ENCODE assay signal across 1 cellular context in the genomic region with DNA sequence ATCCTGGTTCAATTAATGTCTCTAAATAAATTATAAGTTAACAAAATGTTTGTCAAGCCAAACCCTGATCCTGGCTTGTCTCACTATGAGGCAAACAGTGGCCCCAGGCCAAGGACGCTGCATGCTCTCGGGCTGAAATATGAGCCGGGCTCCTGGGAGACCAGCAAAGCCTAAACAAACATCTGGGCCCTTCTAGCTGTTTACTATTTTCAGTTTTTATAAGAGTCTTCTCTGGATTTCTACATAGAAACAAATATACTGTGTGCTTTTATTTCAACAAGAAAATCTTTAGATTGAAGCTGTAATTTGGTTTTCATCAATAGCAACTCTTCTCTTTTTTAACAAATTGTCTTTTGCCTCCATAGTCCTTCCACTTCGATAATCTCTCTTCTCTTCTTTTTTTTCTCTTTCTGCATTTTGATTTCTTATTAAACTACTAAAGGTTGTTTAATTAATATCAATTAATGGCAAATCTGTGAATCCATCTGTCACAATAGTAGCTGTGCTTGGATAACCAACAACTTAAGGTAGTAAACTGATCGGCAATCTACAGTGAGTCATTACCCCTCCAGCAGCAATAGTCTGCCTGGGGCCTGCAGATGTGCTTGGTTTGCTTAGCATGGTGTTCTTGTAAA.
TF ChIP-seq lines count a peak whose summit lies in the region.

No MANE protein-coding gene starts in this region.

TF ChIP-seq in GM23338, 12 proteins besides CTCF, POLR2A, EP300 and RAD21 (continued from another document):
- TF ChIP-seq, protein P1, sequence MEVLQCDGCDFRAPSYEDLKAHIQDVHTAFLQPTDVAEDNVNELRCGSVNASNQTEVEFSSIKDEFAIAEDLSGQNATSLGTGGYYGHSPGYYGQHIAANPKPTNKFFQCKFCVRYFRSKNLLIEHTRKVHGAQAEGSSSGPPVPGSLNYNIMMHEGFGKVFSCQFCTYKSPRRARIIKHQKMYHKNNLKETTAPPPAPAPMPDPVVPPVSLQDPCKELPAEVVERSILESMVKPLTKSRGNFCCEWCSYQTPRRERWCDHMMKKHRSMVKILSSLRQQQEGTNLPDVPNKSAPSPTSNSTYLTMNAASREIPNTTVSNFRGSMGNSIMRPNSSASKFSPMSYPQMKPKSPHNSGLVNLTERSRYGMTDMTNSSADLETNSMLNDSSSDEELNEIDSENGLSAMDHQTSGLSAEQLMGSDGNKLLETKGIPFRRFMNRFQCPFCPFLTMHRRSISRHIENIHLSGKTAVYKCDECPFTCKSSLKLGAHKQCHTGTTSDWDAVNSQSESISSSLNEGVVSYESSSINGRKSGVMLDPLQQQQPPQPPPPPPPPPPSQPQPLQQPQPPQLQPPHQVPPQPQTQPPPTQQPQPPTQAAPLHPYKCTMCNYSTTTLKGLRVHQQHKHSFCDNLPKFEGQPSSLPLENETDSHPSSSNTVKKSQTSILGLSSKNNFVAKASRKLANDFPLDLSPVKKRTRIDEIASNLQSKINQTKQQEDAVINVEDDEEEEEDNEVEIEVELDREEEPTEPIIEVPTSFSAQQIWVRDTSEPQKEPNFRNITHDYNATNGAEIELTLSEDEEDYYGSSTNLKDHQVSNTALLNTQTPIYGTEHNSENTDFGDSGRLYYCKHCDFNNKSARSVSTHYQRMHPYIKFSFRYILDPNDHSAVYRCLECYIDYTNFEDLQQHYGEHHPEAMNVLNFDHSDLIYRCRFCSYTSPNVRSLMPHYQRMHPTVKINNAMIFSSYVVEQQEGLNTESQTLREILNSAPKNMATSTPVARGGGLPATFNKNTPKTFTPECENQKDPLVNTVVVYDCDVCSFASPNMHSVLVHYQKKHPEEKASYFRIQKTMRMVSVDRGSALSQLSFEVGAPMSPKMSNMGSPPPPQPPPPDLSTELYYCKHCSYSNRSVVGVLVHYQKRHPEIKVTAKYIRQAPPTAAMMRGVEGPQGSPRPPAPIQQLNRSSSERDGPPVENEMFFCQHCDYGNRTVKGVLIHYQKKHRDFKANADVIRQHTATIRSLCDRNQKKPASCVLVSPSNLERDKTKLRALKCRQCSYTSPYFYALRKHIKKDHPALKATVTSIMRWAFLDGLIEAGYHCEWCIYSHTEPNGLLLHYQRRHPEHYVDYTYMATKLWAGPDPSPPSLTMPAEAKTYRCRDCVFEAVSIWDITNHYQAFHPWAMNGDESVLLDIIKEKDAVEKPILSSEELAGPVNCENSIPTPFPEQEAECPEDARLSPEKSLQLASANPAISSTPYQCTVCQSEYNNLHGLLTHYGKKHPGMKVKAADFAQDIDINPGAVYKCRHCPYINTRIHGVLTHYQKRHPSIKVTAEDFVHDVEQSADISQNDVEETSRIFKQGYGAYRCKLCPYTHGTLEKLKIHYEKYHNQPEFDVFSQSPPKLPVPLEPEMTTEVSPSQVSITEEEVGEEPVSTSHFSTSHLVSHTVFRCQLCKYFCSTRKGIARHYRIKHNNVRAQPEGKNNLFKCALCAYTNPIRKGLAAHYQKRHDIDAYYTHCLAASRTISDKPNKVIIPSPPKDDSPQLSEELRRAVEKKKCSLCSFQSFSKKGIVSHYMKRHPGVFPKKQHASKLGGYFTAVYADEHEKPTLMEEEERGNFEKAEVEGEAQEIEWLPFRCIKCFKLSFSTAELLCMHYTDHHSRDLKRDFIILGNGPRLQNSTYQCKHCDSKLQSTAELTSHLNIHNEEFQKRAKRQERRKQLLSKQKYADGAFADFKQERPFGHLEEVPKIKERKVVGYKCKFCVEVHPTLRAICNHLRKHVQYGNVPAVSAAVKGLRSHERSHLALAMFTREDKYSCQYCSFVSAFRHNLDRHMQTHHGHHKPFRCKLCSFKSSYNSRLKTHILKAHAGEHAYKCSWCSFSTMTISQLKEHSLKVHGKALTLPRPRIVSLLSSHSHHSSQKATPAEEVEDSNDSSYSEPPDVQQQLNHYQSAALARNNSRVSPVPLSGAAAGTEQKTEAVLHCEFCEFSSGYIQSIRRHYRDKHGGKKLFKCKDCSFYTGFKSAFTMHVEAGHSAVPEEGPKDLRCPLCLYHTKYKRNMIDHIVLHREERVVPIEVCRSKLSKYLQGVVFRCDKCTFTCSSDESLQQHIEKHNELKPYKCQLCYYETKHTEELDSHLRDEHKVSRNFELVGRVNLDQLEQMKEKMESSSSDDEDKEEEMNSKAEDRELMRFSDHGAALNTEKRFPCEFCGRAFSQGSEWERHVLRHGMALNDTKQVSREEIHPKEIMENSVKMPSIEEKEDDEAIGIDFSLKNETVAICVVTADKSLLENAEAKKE (CRISPR knock-in tag; IDR thresholded peaks at IDR 0.05), result no peak
- no peak for TF ChIP-seq ZNF331 (CRISPR knock-in tag; IDR thresholded peaks at IDR 0.05; ENCODE audit: low read depth)
- TF ChIP-seq JUNB (IDR thresholded peaks at IDR 0.05; ENCODE audit: unreplicated experiment), result no peak
- TF ChIP-seq, protein P2, sequence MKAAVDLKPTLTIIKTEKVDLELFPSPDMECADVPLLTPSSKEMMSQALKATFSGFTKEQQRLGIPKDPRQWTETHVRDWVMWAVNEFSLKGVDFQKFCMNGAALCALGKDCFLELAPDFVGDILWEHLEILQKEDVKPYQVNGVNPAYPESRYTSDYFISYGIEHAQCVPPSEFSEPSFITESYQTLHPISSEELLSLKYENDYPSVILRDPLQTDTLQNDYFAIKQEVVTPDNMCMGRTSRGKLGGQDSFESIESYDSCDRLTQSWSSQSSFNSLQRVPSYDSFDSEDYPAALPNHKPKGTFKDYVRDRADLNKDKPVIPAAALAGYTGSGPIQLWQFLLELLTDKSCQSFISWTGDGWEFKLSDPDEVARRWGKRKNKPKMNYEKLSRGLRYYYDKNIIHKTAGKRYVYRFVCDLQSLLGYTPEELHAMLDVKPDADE (IDR thresholded peaks at IDR 0.05), result no peak
- no peak for TF ChIP-seq ZNF114 (CRISPR knock-in tag; IDR thresholded peaks at IDR 0.05)
TF ChIP-seq in GM23338: peak in this region for 0.
